2 cellular contexts compared by ENCODE assay signal in genomic region chr19:42465827-42466280, GRCh38.
TF ChIP-seq lines count a peak whose summit lies in the region.

No MANE protein-coding gene starts in this region.

TF ChIP-seq in A549, 52 proteins besides CTCF, POLR2A, EP300 and RAD21 (continued from another document):
- TF ChIP-seq, protein P1, sequence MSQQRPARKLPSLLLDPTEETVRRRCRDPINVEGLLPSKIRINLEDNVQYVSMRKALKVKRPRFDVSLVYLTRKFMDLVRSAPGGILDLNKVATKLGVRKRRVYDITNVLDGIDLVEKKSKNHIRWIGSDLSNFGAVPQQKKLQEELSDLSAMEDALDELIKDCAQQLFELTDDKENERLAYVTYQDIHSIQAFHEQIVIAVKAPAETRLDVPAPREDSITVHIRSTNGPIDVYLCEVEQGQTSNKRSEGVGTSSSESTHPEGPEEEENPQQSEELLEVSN (IDR thresholded peaks at IDR 0.05; ENCODE audit: borderline replicate concordance, low read depth): no peak
- no peak for TF ChIP-seq PHF8 (IDR thresholded peaks at IDR 0.05; ENCODE audit: borderline replicate concordance, low read depth)
- TF ChIP-seq HMGXB4 (CRISPR knock-in tag; IDR thresholded peaks at IDR 0.05; ENCODE audit: borderline replicate concordance): no peak
- TF ChIP-seq ZC3H11A (IDR thresholded peaks at IDR 0.05): no peak
- no peak for TF ChIP-seq ZFP36 (IDR thresholded peaks at IDR 0.05; ENCODE audit: borderline replicate concordance, partially characterized antibody)
- no peak for TF ChIP-seq SREBF2 (IDR thresholded peaks at IDR 0.05)
- TF ChIP-seq MAX (IDR thresholded peaks at IDR 0.05): no peak
- TF ChIP-seq POLR2AphosphoS2 (conservative IDR thresholded peaks at IDR 0.05; ENCODE audit: low read length): no peak
- no peak for TF ChIP-seq SMC3 (IDR thresholded peaks at IDR 0.05)
- TF ChIP-seq ZSCAN20 (CRISPR knock-in tag; IDR thresholded peaks at IDR 0.05): no peak
TF ChIP-seq in A549: peak in this region for 0.

TF ChIP-seq in SK-N-SH, 30 proteins besides CTCF, POLR2A, EP300 and RAD21 (continued from another document):
- TF ChIP-seq MEF2A (IDR thresholded peaks at IDR 0.05; ENCODE audit: borderline replicate concordance, low read depth) (no peak), JUND (IDR thresholded peaks at IDR 0.05) (no peak), POLR2AphosphoS5 (IDR thresholded peaks at IDR 0.05; ENCODE audit: low read depth, low read length) (no peak), SIN3A (IDR thresholded peaks at IDR 0.05; ENCODE audit: borderline replicate concordance, low read depth, low read length) (no peak), CHD2 (IDR thresholded peaks at IDR 0.05; ENCODE audit: low read length, partially characterized antibody) (no peak), GATA2 (CRISPR knock-in tag; IDR thresholded peaks at IDR 0.05) (no peak), GABPA (IDR thresholded peaks at IDR 0.05; ENCODE audit: low read depth) (no peak), PBX3 (IDR thresholded peaks at IDR 0.05) (no peak), TAF1 (IDR thresholded peaks at IDR 0.05; ENCODE audit: borderline replicate concordance, low read depth, low read length) (no peak), MXI1 (IDR thresholded peaks at IDR 0.05; ENCODE audit: low read depth, low read length) (no peak), NFIC (IDR thresholded peaks at IDR 0.05; ENCODE audit: borderline replicate concordance) (no peak), ZBTB33 (IDR thresholded peaks at IDR 0.05; ENCODE audit: borderline replicate concordance, low read depth) (no peak), FOXJ3 (CRISPR knock-in tag; IDR thresholded peaks at IDR 0.05) (no peak), USF1 (IDR thresholded peaks at IDR 0.05; ENCODE audit: borderline replicate concordance, low read depth) (no peak)
